In the genomic region with DNA sequence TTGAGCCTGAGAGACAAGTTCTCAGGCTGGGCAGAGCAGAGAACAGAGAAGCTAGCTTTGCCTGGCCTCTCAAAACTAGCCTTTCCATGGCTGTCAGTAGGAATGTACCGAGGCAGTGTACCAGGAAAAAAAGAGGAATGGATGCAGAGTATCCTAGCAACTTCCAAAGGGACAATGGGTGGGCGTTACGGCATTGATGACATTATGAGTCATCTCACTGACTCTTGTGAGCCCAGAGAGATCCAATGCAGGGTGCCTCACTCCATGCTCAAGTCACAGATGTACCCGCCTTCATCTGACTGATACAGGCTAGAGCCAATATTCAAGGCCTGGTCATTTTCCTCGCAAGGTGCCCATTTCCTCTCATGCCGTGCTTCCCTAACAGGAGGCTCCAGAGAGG, we compare ENCODE assay signal across 24 cellular contexts. TPM values are rescaled to one million over a fixed set of nuclear protein-coding genes. Genes with fewer than 3 reads are reported as not detected.
DNase-seq lines count a peak whose midpoint lies in the region; ATAC-seq, FAIRE-seq and TF ChIP-seq lines count a peak whose summit lies in the region.
"Had no signal": no experiment of that assay in that cellular context is flagged by ENCODE, and none has a peak within 500 bp of the region (broad histone marks: within the 10 kb centered on the region; RNA-seq: fewer than 3 reads in every experiment).

No MANE protein-coding gene starts in this region.

- H3K27ac Mint-ChIP-seq in astrocyte (ENCODE audit: unreplicated experiment) = no peak overlapping the region
- H3K27ac Mint-ChIP-seq in activated T-cell treated with anti-CD3 and anti-CD28 coated beads, Interleukin-2, amount 50 U/mL, for 72 hours = no peak overlapping the region
- H3K27ac Mint-ChIP-seq: activated CD4-positive, alpha-beta memory T cell treated with anti-CD3 and anti-CD28 coated beads for 36 hours; activated naive CD4-positive, alpha-beta T cell treated with anti-CD3 and anti-CD28 coated beads, Interleukin-2, amount 50 U/mL, for 24 hours; type B pancreatic cell had no signal

- H3K36me3 ChIP-seq in H7 (replicated peaks; ENCODE audit: control insufficient read depth, insufficient read depth, low read length) (no peaks in the 10 kb centered on the region), astrocyte (ENCODE audit: insufficient read depth, low read length) (no peaks in the 10 kb centered on the region), HepG2 (replicated peaks in 1 of 2; ENCODE audit: control insufficient read depth in 1 of 2, insufficient read depth in 2 of 2, low read length in 2 of 2) (no peaks in the 10 kb centered on the region), trophoblast cell (ENCODE audit: control insufficient read depth in 1 of 2, insufficient read depth in 2 of 2, low read length in 2 of 2) (no peaks in the 10 kb centered on the region), adrenal gland (replicated peaks in 1 of 2) (no peaks in the 10 kb centered on the region)
- H3K36me3 ChIP-seq: ovary, right lobe of liver had no signal

- H3K23ac ChIP-seq in trophoblast cell (ENCODE audit: low read length) = no peak overlapping the region

- H3K79me2 ChIP-seq in astrocyte (ENCODE audit: insufficient read depth, low read length) (no peaks in the 10 kb centered on the region), HepG2 (ENCODE audit: insufficient read depth, low read length) (no peaks in the 10 kb centered on the region), trophoblast cell (ENCODE audit: control insufficient read depth, insufficient read depth, low read length, poor library complexity) (no peaks in the 10 kb centered on the region)

- H3K79me1 ChIP-seq in trophoblast cell (ENCODE audit: low read length) = no peaks in the 10 kb centered on the region

- CTCF ChIA-PET in HepG2 (lab: Yijun Ruan, JAX; ENCODE audit: low intra/inter-chr PET ratio, low total read pairs) = interaction anchor here (1.7 kb wide), 1 partner anchor 185 kb away, joined by 7 read pairs; no protein-coding TSS in a partner anchor

- H2AFZ ChIP-seq in astrocyte (ENCODE audit: low read depth, low read length) (no peak overlapping the region), HepG2 (ENCODE audit: low read length) (no peak overlapping the region), trophoblast cell (ENCODE audit: insufficient read depth, low read length, poor library complexity) (no peak overlapping the region)

- H3K4me1 ChIP-seq in astrocyte (ENCODE audit: insufficient read depth, low read length) (no peaks in the 10 kb centered on the region), HepG2 (ENCODE audit: insufficient read depth, low read length) (peaks cover 14% of the 10 kb centered on the region), trophoblast cell (ENCODE audit: control insufficient read depth in 1 of 2, insufficient read depth in 2 of 2, low read length in 2 of 2) (no peaks in the 10 kb centered on the region), adrenal gland (replicated peaks in 1 of 2) (no peaks in the 10 kb centered on the region)
- H3K4me1 ChIP-seq: body of pancreas had no signal

- H3K27me3 ChIP-seq in H7 (ENCODE audit: control insufficient read depth, insufficient read depth, low read length) = no peaks in the 10 kb centered on the region
- no peaks in the 10 kb centered on the region for H3K27me3 ChIP-seq in astrocyte (ENCODE audit: insufficient read depth, low read length)
- no peaks in the 10 kb centered on the region for H3K27me3 ChIP-seq in HepG2 (ENCODE audit: control insufficient read depth in 1 of 2, insufficient read depth in 2 of 2, low read length in 2 of 2)
- no peaks in the 10 kb centered on the region for H3K27me3 ChIP-seq in trophoblast cell (ENCODE audit: insufficient read depth, low read length)
- H3K27me3 ChIP-seq in adrenal gland = no peaks in the 10 kb centered on the region
- H3K27me3 ChIP-seq: body of pancreas, ovary, right lobe of liver had no signal

- H2BK12ac ChIP-seq in trophoblast cell (ENCODE audit: low read length) = no peak overlapping the region

- H3K4me2 ChIP-seq in astrocyte (ENCODE audit: low read length) (no peak overlapping the region), HepG2 (ENCODE audit: low read depth, low read length) (no peak overlapping the region), trophoblast cell (ENCODE audit: low read length) (no peak overlapping the region)

- no peak for FAIRE-seq in astrocyte (lab: Jason Lieb, UNC)
- FAIRE-seq in HepG2 (lab: Jason Lieb, UNC) = no peak

- H3K27ac ChIP-seq in astrocyte (ENCODE audit: low read depth, low read length) (no peak overlapping the region), HepG2 (ENCODE audit: extremely low read length, insufficient read depth, low read length) (no peak overlapping the region), trophoblast cell (ENCODE audit: low read depth, low read length) (no peak overlapping the region), adrenal gland (no peak overlapping the region)
- H3K27ac ChIP-seq: body of pancreas, ovary, right lobe of liver, VCaP had no signal

- H2BK120ac ChIP-seq in trophoblast cell (ENCODE audit: insufficient read depth, low read length, poor library complexity) = no peak overlapping the region

- no peak for TF ChIP-seq EP300 in HepG2 (IDR thresholded peaks at IDR 0.05; ENCODE audit: low read depth in 2 of 2, low read length in 2 of 2)
- TF ChIP-seq EP300 in HepG2 (CRISPR knock-in tag; IDR thresholded peaks at IDR 0.05; ENCODE audit: borderline replicate concordance) = no peak

- no peak overlapping the region for H4K8ac ChIP-seq in trophoblast cell (ENCODE audit: low read depth, low read length)

- H3K9ac ChIP-seq in astrocyte (ENCODE audit: low read length) (no peak overlapping the region), HepG2 (ENCODE audit: insufficient read depth, low read depth, low read length) (no peak overlapping the region), trophoblast cell (ENCODE audit: low read length) (no peak overlapping the region)

- no peak overlapping the region for H4K12ac ChIP-seq in trophoblast cell (ENCODE audit: low read depth, low read length)

- H4K20me1 ChIP-seq in astrocyte (ENCODE audit: insufficient read depth, low read length) (no peaks in the 10 kb centered on the region), HepG2 (ENCODE audit: insufficient read depth, low read length) (no peaks in the 10 kb centered on the region)

- H3K4me3 Mint-ChIP-seq in astrocyte (ENCODE audit: unreplicated experiment) = no peak overlapping the region
- H3K4me3 Mint-ChIP-seq in activated T-cell treated with anti-CD3 and anti-CD28 coated beads, Interleukin-2, amount 50 U/mL, for 72 hours = no peak overlapping the region
- H3K4me3 Mint-ChIP-seq: activated CD4-positive, alpha-beta memory T cell treated with anti-CD3 and anti-CD28 coated beads for 36 hours; activated naive CD4-positive, alpha-beta T cell treated with anti-CD3 and anti-CD28 coated beads, Interleukin-2, amount 50 U/mL, for 24 hours; type B pancreatic cell had no signal

- no TSS peak for BruUV-seq in HepG2 (replicated peaks; lab: Mats Ljungman, UMichigan)

- intact Hi-C loops in HepG2 (cut with micrococcal nuclease; ENCODE audit: unreplicated experiment) = loop anchor here (1.0 kb wide), 1 partner anchor 185 kb away; no protein-coding TSS in a partner anchor
- intact Hi-C loops in adrenal gland (cut with DNase I) = no loop called here

- no peaks in the 10 kb centered on the region for H3K9me3 ChIP-seq in astrocyte (ENCODE audit: insufficient read depth, low read depth, low read length)
- H3K9me3 ChIP-seq in HepG2 (ENCODE audit: low read length) = no peaks in the 10 kb centered on the region
- H3K9me3 ChIP-seq in trophoblast cell (ENCODE audit: insufficient read depth, low read depth, low read length) = peaks cover 2% of the 10 kb centered on the region
- H3K9me3 ChIP-seq in adrenal gland (replicated peaks in 1 of 3) = no peaks in the 10 kb centered on the region
- H3K9me3 ChIP-seq: body of pancreas, ovary, right lobe of liver had no signal

- no peaks in the 10 kb centered on the region for H3K36me3 Mint-ChIP-seq in astrocyte (ENCODE audit: low read depth, unreplicated experiment)
- peaks cover 0 to 2% of the 10 kb centered on the region in 2 donors for H3K36me3 Mint-ChIP-seq in activated T-cell treated with anti-CD3 and anti-CD28 coated beads, Interleukin-2, amount 50 U/mL, for 72 hours (ENCODE audit: insufficient read depth in 2 of 2)
- H3K36me3 Mint-ChIP-seq: activated CD4-positive, alpha-beta memory T cell treated with anti-CD3 and anti-CD28 coated beads for 36 hours; activated naive CD4-positive, alpha-beta T cell treated with anti-CD3 and anti-CD28 coated beads, Interleukin-2, amount 50 U/mL, for 24 hours; type B pancreatic cell had no signal

- H3K18ac ChIP-seq in trophoblast cell (ENCODE audit: low read length) = no peak overlapping the region

- H3K4ac ChIP-seq in trophoblast cell (ENCODE audit: low read depth, low read length) = no peak overlapping the region

- H2AK5ac ChIP-seq in trophoblast cell (ENCODE audit: low read length) = no peak overlapping the region

- H3K4me3 ChIP-seq in H7 (ENCODE audit: insufficient read depth, low read depth, low read length) = no peak overlapping the region
- H3K4me3 ChIP-seq in astrocyte (ENCODE audit: insufficient read depth, low read depth, low read length) = no peak overlapping the region
- H3K4me3 ChIP-seq in HepG2 (replicated peaks in 1 of 3; ENCODE audit: insufficient read depth in 1 of 3, low read depth in 2 of 3, low read length in 3 of 3) = no peak overlapping the region
- H3K4me3 ChIP-seq in trophoblast cell (ENCODE audit: low read depth, low read length) = no peak overlapping the region
- no peak overlapping the region for H3K4me3 ChIP-seq in adrenal gland
- H3K4me3 ChIP-seq: body of pancreas, ovary, right lobe of liver had no signal

- TF ChIP-seq POLR2A in HepG2 (IDR thresholded peaks at IDR 0.05; ENCODE audit: insufficient read depth in 1 of 2, low read depth in 2 of 2, low read length in 2 of 2) (no peak), adrenal gland (IDR thresholded peaks at IDR 0.05) (no peak)

- ATAC-seq in HepG2 (no peak), SK-N-SH treated with all-trans-retinoic acid at 6 μM for 48 hours (no peak)
- no peak for ATAC-seq in activated T-cell treated with anti-CD3 and anti-CD28 coated beads, Interleukin-2, amount 50 U/mL, for 72 hours (replicated peaks in 1 of 2)
- ATAC-seq: body of pancreas; stimulated activated naive CD8-positive, alpha-beta T cell treated with anti-CD3 and anti-CD28 coated beads, Interleukin-15, Interleukin-2, amounts not matched to agents 100 U/mL and 50 U/mL, for 24 hours had no signal

- no peak for TF ChIP-seq CTCF in astrocyte (IDR thresholded peaks at IDR 0.05; ENCODE audit: insufficient read depth, low read depth, low read length)
- TF ChIP-seq CTCF in HepG2 (CRISPR knock-in tag; IDR thresholded peaks at IDR 0.05) = no peak
- TF ChIP-seq CTCF in adrenal gland (IDR thresholded peaks at IDR 0.05) = no peak

- in situ Hi-C loops in HepG2 (cut with HindIII; ENCODE audit: extremely low pct_ligation_motif_present, low pct_unique_long_range_greater_than_20kb) = no loop called here

- H3K14ac ChIP-seq in trophoblast cell (ENCODE audit: low read length) = no peak overlapping the region

- DNase-seq in Ammon's horn (ENCODE audit: low spot score) = peak; percentile 43
- DNase-seq in H7 = peak; percentile 28
- DNase-seq in astrocyte (ENCODE audit: low read depth) = peak; percentile 4
- DNase-seq in HepG2 (ENCODE audit: low spot score) = peak; percentile 14
- DNase-seq in trophoblast cell = no peak
- DNase-seq in activated T-cell treated with anti-CD3 and anti-CD28 coated beads, Interleukin-2, amount 50 U/mL, for 72 hours = no peak
- no peak for DNase-seq in adrenal gland
- DNase-seq: activated CD4-positive, alpha-beta memory T cell treated with anti-CD3 and anti-CD28 coated beads for 36 hours; activated T-cell treated with anti-CD3 and anti-CD28 coated beads, Interleukin-2, amount 50 U/mL, for 1 hour; body of pancreas; Calu3; NCI-H187; NCI-H510A treated with DMSO at 0.1 percent for 48 hours; ovary; right lobe of liver; SHP77; stimulated activated naive CD8-positive, alpha-beta T cell treated with anti-CD3 and anti-CD28 coated beads, Interleukin-15, Interleukin-2, amounts not matched to agents 100 U/mL and 50 U/mL, for 24 hours had no signal

- no peak overlapping the region for H2BK5ac ChIP-seq in trophoblast cell (ENCODE audit: low read depth, low read length, poor library complexity)

- peaks cover 5% of the 10 kb centered on the region for H3K27me3 Mint-ChIP-seq in astrocyte (ENCODE audit: low read depth, unreplicated experiment)
- H3K27me3 Mint-ChIP-seq in activated T-cell treated with anti-CD3 and anti-CD28 coated beads, Interleukin-2, amount 50 U/mL, for 72 hours (ENCODE audit: low read depth) = no peaks in the 10 kb centered on the region
- H3K27me3 Mint-ChIP-seq: activated CD4-positive, alpha-beta memory T cell treated with anti-CD3 and anti-CD28 coated beads for 36 hours; activated naive CD4-positive, alpha-beta T cell treated with anti-CD3 and anti-CD28 coated beads, Interleukin-2, amount 50 U/mL, for 24 hours had no signal

- no peak overlapping the region for H4K91ac ChIP-seq in trophoblast cell (ENCODE audit: low read depth, low read length)

- TF ChIP-seq RAD21 in HepG2 (CRISPR knock-in tag; IDR thresholded peaks at IDR 0.05) = no peak

- H3K9me3 Mint-ChIP-seq in astrocyte (ENCODE audit: unreplicated experiment) = no peaks in the 10 kb centered on the region
- H3K9me3 Mint-ChIP-seq in activated T-cell treated with anti-CD3 and anti-CD28 coated beads, Interleukin-2, amount 50 U/mL, for 72 hours = peaks cover 1 to 2% of the 10 kb centered on the region in 2 donors
- H3K9me3 Mint-ChIP-seq: activated CD4-positive, alpha-beta memory T cell treated with anti-CD3 and anti-CD28 coated beads for 36 hours; activated naive CD4-positive, alpha-beta T cell treated with anti-CD3 and anti-CD28 coated beads, Interleukin-2, amount 50 U/mL, for 24 hours had no signal

- POLR2A ChIA-PET in HepG2 (lab: Yijun Ruan, JAX) = no interaction called here

- no peaks in the 10 kb centered on the region for H3K4me1 Mint-ChIP-seq in astrocyte (ENCODE audit: low read depth, unreplicated experiment)
- no peaks in the 10 kb centered on the region for H3K4me1 Mint-ChIP-seq in activated T-cell treated with anti-CD3 and anti-CD28 coated beads, Interleukin-2, amount 50 U/mL, for 72 hours (ENCODE audit: low read depth)
- H3K4me1 Mint-ChIP-seq: activated naive CD4-positive, alpha-beta T cell treated with anti-CD3 and anti-CD28 coated beads, Interleukin-2, amount 50 U/mL, for 24 hours had no signal

- 77% methylated on average over 6 of the region's 6 CpGs for WGBS in HepG2 (ENCODE audit: low lambda C conversion rate)
- no CpG with 5 or more reads among the region's 6 CpGs for WGBS in trophoblast cell (ENCODE audit: extremely low coverage, insufficient coverage, insufficient read length)
- 68 to 93% (median 78%) methylated on average over 6 of the region's 6 CpGs for WGBS in adrenal gland, 4 donors

RNA-seq across cellular contexts. Expression of a gene that starts 51.4 kb away (rescaled TPM):
- not detected in 2 replicates for total RNA-seq in H7 (2014; rRNA removed; shearing (Covaris generic))
- total RNA-seq in astrocyte (not detected in 2 replicates), HepG2 (2016; rRNA removed; fragmentation: Illumina TruSeq; extraction: Trizol) (3.3 and 8.4 TPM in 2 replicates), adrenal gland (not detected)
- total RNA-seq in HepG2 (2016; cell fraction: cytosol; rRNA removed; fragmentation: Illumina TruSeq; extraction: Trizol; ENCODE audit: low read depth) = 0.53 and 0.61 TPM in 2 replicates
- 5.1 and 7.4 TPM in 2 replicates for total RNA-seq in HepG2 (2016; cell fraction: insoluble cytoplasmic fraction; rRNA removed; fragmentation: Illumina TruSeq; extraction: Trizol)
- total RNA-seq in HepG2 (2016; cell fraction: membrane; rRNA removed; fragmentation: Illumina TruSeq; extraction: Trizol) = 1.4 and 1.8 TPM in 2 replicates
- total RNA-seq in HepG2 (2016; cell fraction: nucleus; rRNA removed; fragmentation: Illumina TruSeq; extraction: Trizol) = 6.6 and 7.4 TPM in 2 replicates
- polyA plus RNA-seq in HepG2 (2011; rRNA removed) (11.3 and 21.1 TPM in 2 replicates), adrenal gland (under 1 TPM in 1 of 3 donors, not detected in 2; 0.03 TPM)
- 9.0 and 19.4 TPM in 2 replicates for polyA plus RNA-seq in HepG2 (2011; cell fraction: cytosol; rRNA removed)
- polyA plus RNA-seq in HepG2 (2011; cell fraction: nucleus; rRNA removed) = 9.1 and 11.3 TPM in 2 replicates
- polyA plus RNA-seq in HepG2 (2012) = 10.5 and 17.8 TPM in 2 replicates
- 0.57 and 0.66 TPM in 2 replicates for polyA plus RNA-seq in HepG2 (2016; cell fraction: cytosol; fragmentation: Illumina TruSeq; extraction: Trizol; ENCODE audit: low read depth)
- 3.7 and 3.8 TPM in 2 replicates for polyA plus RNA-seq in HepG2 (2016; cell fraction: insoluble cytoplasmic fraction; fragmentation: Illumina TruSeq; extraction: Trizol; ENCODE audit: low read depth)
- polyA plus RNA-seq in HepG2 (2016; cell fraction: membrane; fragmentation: Illumina TruSeq; extraction: Trizol; ENCODE audit: low read depth) = 1.2 and 1.4 TPM in 2 replicates
- 5.9 and 7.7 TPM in 2 replicates for polyA plus RNA-seq in HepG2 (2016; cell fraction: nucleus; fragmentation: Illumina TruSeq; extraction: Trizol; ENCODE audit: insufficient read depth, low read depth)
- polyA minus RNA-seq in HepG2 (2011; rRNA and poly(A)+ RNA removed; ENCODE audit: low replicate concordance) = 9.1 TPM in 1 of 2 replicates, not detected in the other
- 4.2 and 7.6 TPM in 2 replicates for polyA minus RNA-seq in HepG2 (2011; cell fraction: cytosol; rRNA and poly(A)+ RNA removed)
- polyA minus RNA-seq in HepG2 (2011; cell fraction: nucleus; rRNA and poly(A)+ RNA removed) = 4.8 and 11.1 TPM in 2 replicates
- polyA plus RNA-seq in trophoblast cell (2013) = not detected in 2 replicates
- total RNA-seq in activated T-cell treated with anti-CD3 and anti-CD28 coated beads, Interleukin-2, amount 50 U/mL, for 72 hours = not detected
- total RNA-seq: activated CD4-positive, alpha-beta memory T cell treated with anti-CD3 and anti-CD28 coated beads for 36 hours; body of pancreas; Calu3; lower leg skin; MCF 10A; T-helper 1 cell treated with Interleukin-12 subunit alpha and Interleukin-12 subunit beta and Interleukin-4 antibody, amounts not matched to agents 30 ng/mL and 1 ng/mL, for 36 hours had no signal
- polyA plus RNA-seq: ovary had no signal

Comparison
In these comparisons a context has a peak if more than half of its experiments do, and no peak if none do; other contexts are left out.
1. DNase-seq: peak in Ammon's horn (single experiment), H7 (single experiment), astrocyte (single experiment) and HepG2 (single experiment); none in trophoblast cell (0 of 2), activated T-cell treated with anti-CD3 and anti-CD28 coated beads, Interleukin-2, amount 50 U/mL, for 72 hours (0 of 2) and adrenal gland (0 of 7).